9 cellular contexts compared by ENCODE assay signal in the genomic region with DNA sequence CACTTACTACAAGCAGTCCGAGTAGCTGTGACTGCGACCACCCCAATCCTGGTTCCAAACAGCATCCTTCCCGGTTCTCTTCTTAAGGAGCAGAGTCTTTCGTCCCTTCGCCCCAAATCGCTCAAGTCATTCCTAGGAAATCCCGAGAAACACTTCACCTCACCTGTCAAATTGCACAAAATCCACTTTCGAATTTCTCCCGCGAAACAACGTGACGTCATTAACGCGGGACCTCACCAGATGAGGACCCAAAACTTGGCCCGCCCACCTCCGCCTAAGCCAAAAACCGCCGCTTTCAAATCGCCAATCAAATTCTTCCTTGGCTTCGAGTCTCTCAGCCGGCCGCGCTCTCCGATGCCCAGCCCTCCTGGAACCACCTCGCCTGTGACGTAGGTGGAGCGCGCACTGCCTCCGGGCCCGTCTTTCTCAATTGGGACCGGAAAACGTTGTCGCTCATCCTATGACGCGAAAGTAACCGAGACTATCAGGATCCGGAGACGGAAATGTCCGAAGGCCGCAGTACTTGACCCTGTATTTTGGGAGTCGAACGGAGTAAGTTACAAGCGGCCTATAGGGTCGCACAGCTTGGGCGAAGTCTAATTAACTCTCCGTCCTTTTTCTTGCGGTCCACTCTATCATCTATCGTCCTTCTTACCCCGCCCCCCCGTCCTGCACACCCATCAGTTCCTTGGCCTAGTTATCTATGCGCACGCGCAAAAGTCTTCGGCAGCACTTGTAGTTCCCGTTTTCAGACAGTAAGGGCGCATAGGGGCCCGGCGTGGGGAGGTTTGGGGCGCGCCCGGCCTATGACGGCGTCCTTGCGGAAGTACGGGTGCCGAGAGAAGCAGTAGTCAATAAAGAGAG. TPM values are rescaled to one million over a fixed set of nuclear protein-coding genes. Genes with fewer than 3 reads are reported as not detected.
DNase-seq lines count a peak whose midpoint lies in the region; ATAC-seq and TF ChIP-seq lines count a peak whose summit lies in the region.
"Had no signal": no experiment of that assay in that cellular context is flagged by ENCODE, and none has a peak within 500 bp of the region (broad histone marks: within the 10 kb centered on the region; RNA-seq: fewer than 3 reads in every experiment).

Gene LARP7, plus strand, starts transcription at position 456 of the 864 bp plus-strand sequence. CDS start 7,527 bp downstream, outside the sequence.
Gene ZGRF1, minus strand, starts transcription at position 222 of the 864 bp plus-strand sequence. CDS start 3,733 bp downstream, outside the sequence.

- H3K36me3 Mint-ChIP-seq in immature natural killer cell, result peaks cover 0 to 4% (median 4%) of the 10 kb centered on the region in 3 donors

- DNase-seq in AG08395 (ENCODE audit: low spot score), result peak; percentile 95
- peak; percentile 98 for DNase-seq in NCI-H2227 (lab: John Stamatoyannopoulos, UW; ENCODE audit: unreplicated experiment)
- peak; percentile 100 for DNase-seq in cardiac fibroblast (ENCODE audit: low read depth in 2 of 2)
- peak; percentile 98 to 99 (median 99) for DNase-seq in immature natural killer cell
- peak; percentile 97 for DNase-seq in smooth muscle cell of the brain vasculature (ENCODE audit: low read depth, low spot score)

- TF ChIP-seq CTCF in WI38 (IDR thresholded peaks at IDR 0.05; ENCODE audit: low read depth, low read length), result peak; percentile 87
- peak; percentile 89 for TF ChIP-seq CTCF in cardiac fibroblast (IDR thresholded peaks at IDR 0.05; ENCODE audit: low read depth, low read length)

- H3K4me3 Mint-ChIP-seq in immature natural killer cell, result peak within 1 kb of the TSS in 1 of 5 donors; percentile 44
- H3K4me3 Mint-ChIP-seq: activated naive CD8-positive, alpha-beta T cell had no signal

- H3K27me3 Mint-ChIP-seq in immature natural killer cell (ENCODE audit: low read depth in 3 of 3), result no peaks in the 10 kb centered on the region
- H3K27me3 Mint-ChIP-seq: activated naive CD8-positive, alpha-beta T cell had no signal

- ATAC-seq in GM18873 (IDR thresholded peaks at IDR 0.05; ENCODE audit: low FRiP score, unreplicated experiment) (peak; percentile 84), HG03139 (IDR thresholded peaks at IDR 0.05; ENCODE audit: unreplicated experiment) (peak; percentile 90)

- peak within 1 kb of the TSS in 2 of 6 donors; percentile 50 to 78 for H3K27ac Mint-ChIP-seq in immature natural killer cell
- H3K27ac Mint-ChIP-seq: activated naive CD8-positive, alpha-beta T cell had no signal

- H3K4me3 ChIP-seq in WI38 (ENCODE audit: low read depth, low read length) (peak within 1 kb of the TSS; percentile 78), cardiac fibroblast (replicated peaks in 1 of 2; ENCODE audit: low read depth in 2 of 2, low read length in 2 of 2) (peak within 1 kb of the TSS; percentile 74 to 91)

- peaks cover 14 to 20% of the 10 kb centered on the region in 2 donors for H3K4me1 Mint-ChIP-seq in immature natural killer cell

- no peaks in the 10 kb centered on the region for H3K9me3 Mint-ChIP-seq in immature natural killer cell

RNA-seq across cellular contexts. Expression of gene LARP7, which starts in this region (rescaled TPM):
- 10 to 100 TPM; 21.8 to 47.9 (median 29.2) TPM for polyA plus RNA-seq in immature natural killer cell

RNA-seq across cellular contexts. Expression of gene ZGRF1, which starts in this region (rescaled TPM):
- 1 to 10 TPM; 2.0 to 3.7 (median 3.0) TPM for polyA plus RNA-seq in immature natural killer cell

Comparison
In these comparisons a context has a peak if more than half of its experiments do, and no peak if none do; other contexts are left out.
1. Peak in every context shown above with its lines: DNase-seq, ATAC-seq and H3K4me3 ChIP-seq.